ENCODE assay signal across 1 cellular context in genomic region chr4:123364906-123365305, GRCh38.
TF ChIP-seq lines count a peak whose summit lies in the region.

No MANE protein-coding gene starts in this region.

TF ChIP-seq in GM23338, 12 proteins besides CTCF, POLR2A, EP300 and RAD21 (continued from another document):
- TF ChIP-seq ZNF462 (CRISPR knock-in tag; IDR thresholded peaks at IDR 0.05) = no peak
- no peak for TF ChIP-seq EZH2phosphoT487 (IDR thresholded peaks at IDR 0.05; ENCODE audit: unreplicated experiment)
- TF ChIP-seq STAT1 (IDR thresholded peaks at IDR 0.05; ENCODE audit: unreplicated experiment) = no peak
- no peak for TF ChIP-seq JUNB (IDR thresholded peaks at IDR 0.05; ENCODE audit: unreplicated experiment)
TF ChIP-seq in GM23338: peak in this region for 0.
